Comparison of ENCODE assay signal across 1 cellular context in the genomic region with DNA sequence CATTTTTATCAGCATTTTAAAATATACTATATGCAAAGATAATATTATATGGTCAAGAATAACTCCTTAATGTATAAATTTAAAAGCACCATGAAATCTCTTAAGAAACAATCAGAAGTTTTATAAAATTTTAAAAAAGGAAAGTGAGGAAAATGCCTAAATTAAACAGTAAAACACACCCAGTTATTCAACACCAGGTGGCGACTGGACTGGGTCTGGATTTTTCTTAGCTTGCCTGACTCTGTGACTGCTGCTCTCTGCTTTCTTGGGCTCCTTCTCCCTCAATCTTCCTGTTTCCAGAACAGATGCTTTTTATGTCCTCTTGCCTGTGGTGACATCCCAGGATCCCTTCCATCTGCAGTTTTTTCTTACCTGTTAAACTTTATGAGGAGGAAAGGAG.
TF ChIP-seq lines count a peak whose summit lies in the region.

No MANE protein-coding gene starts in this region.

TF ChIP-seq in SK-N-SH treated with all-trans-retinoic acid at 6 μM for 48 hours, 23 proteins besides CTCF, POLR2A, EP300 and RAD21 (continued from another document):
- TF ChIP-seq, protein P1, sequence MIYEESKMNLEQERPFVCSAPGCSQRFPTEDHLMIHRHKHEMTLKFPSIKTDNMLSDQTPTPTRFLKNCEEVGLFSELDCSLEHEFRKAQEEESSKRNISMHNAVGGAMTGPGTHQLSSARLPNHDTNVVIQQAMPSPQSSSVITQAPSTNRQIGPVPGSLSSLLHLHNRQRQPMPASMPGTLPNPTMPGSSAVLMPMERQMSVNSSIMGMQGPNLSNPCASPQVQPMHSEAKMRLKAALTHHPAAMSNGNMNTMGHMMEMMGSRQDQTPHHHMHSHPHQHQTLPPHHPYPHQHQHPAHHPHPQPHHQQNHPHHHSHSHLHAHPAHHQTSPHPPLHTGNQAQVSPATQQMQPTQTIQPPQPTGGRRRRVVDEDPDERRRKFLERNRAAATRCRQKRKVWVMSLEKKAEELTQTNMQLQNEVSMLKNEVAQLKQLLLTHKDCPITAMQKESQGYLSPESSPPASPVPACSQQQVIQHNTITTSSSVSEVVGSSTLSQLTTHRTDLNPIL (CRISPR knock-in tag; IDR thresholded peaks at IDR 0.05; ENCODE audit: low read depth): no peak
- no peak for TF ChIP-seq CSDC2 (CRISPR knock-in tag; IDR thresholded peaks at IDR 0.05)
- TF ChIP-seq ZNF565 (CRISPR knock-in tag; conservative IDR thresholded peaks at IDR 0.05; ENCODE audit: low read depth): no peak
- no peak for TF ChIP-seq ZNF8 (CRISPR knock-in tag; IDR thresholded peaks at IDR 0.05)
